In genomic region chr14:75293920-75294648, GRCh38 we compare ENCODE assay signal across 8 cellular contexts. TPM values are rescaled to one million over a fixed set of nuclear protein-coding genes. Genes with fewer than 3 reads are reported as not detected.
DNase-seq lines count a peak whose midpoint lies in the region; ATAC-seq and TF ChIP-seq lines count a peak whose summit lies in the region.

No MANE protein-coding gene starts in this region.

- peak overlapping the region; percentile 60 for H3K27ac ChIP-seq in DND-41 (ENCODE audit: low read length)
- H3K27ac ChIP-seq in naive thymus-derived CD4-positive, alpha-beta T cell (ENCODE audit: low read depth, low read length) = peak overlapping the region; percentile 96

- H3K4me3 ChIP-seq in DND-41 (ENCODE audit: low read depth in 1 of 2, low read length in 2 of 2) = peak overlapping the region; percentile 18 to 58; a peak in 3 of 4 replicates
- peak overlapping the region; percentile 61 for H3K4me3 ChIP-seq in naive thymus-derived CD4-positive, alpha-beta T cell (ENCODE audit: low read length)

- no peaks in the 10 kb centered on the region for H3K9me3 ChIP-seq in DND-41 (ENCODE audit: insufficient read depth, low read length, severe bottlenecking)
- no peaks in the 10 kb centered on the region for H3K9me3 ChIP-seq in naive thymus-derived CD4-positive, alpha-beta T cell (ENCODE audit: control insufficient read depth in 2 of 3, low read length in 3 of 3)

- H3K4me3 Mint-ChIP-seq in naive thymus-derived CD4-positive, alpha-beta T cell = peak overlapping the region; percentile 79 to 93 (median 91)
- peak overlapping the region; percentile 88 for H3K4me3 Mint-ChIP-seq in stimulated activated memory B cell treated with anti-CD40 and anti-IgM and Interleukin-4, amounts not matched to agents 10 μg/mL and 1 μg/mL and 100 μg/mL, for 72 hours

- peaks cover 14% of the 10 kb centered on the region for H3K27me3 ChIP-seq in DND-41 (ENCODE audit: insufficient read depth, low read length, poor library complexity)
- no peaks in the 10 kb centered on the region for H3K27me3 ChIP-seq in naive thymus-derived CD4-positive, alpha-beta T cell (ENCODE audit: control insufficient read depth in 2 of 2, insufficient read depth in 2 of 2, low read length in 2 of 2)

- intact Hi-C loops in naive thymus-derived CD4-positive, alpha-beta T cell (cut with micrococcal nuclease) = loop anchor here (1.0 to 10.0 kb wide), 8 partner anchors 16 to 1209 kb away; partner anchors contain the start of genes FOS (in 2 of the 2), TMED10 (in 2 of the 2), ALDH6A1 (in 1 of the 2) and EIF2B2 (in 1 of the 2)

- H3K4me1 ChIP-seq in DND-41 (ENCODE audit: insufficient read depth, low read length) = peaks cover 29% of the 10 kb centered on the region
- H3K4me1 ChIP-seq in naive thymus-derived CD4-positive, alpha-beta T cell (ENCODE audit: control insufficient read depth in 2 of 2, insufficient read depth in 2 of 2, low read length in 2 of 2) = peaks cover 17 to 25% of the 10 kb centered on the region in 2 donors

- H3K27ac Mint-ChIP-seq in naive thymus-derived CD4-positive, alpha-beta T cell = peak overlapping the region; percentile 85 to 97 (median 94)
- peak overlapping the region; percentile 93 for H3K27ac Mint-ChIP-seq in stimulated activated memory B cell treated with anti-CD40 and anti-IgM and Interleukin-4, amounts not matched to agents 10 μg/mL and 1 μg/mL and 100 μg/mL, for 72 hours

- peak overlapping the region; percentile 99 for H3K4me2 ChIP-seq in DND-41 (ENCODE audit: insufficient read depth, low read length)

- H3K36me3 Mint-ChIP-seq in naive thymus-derived CD4-positive, alpha-beta T cell = no peaks in the 10 kb centered on the region
- H3K36me3 Mint-ChIP-seq in stimulated activated memory B cell treated with anti-CD40 and anti-IgM and Interleukin-4, amounts not matched to agents 10 μg/mL and 1 μg/mL and 100 μg/mL, for 72 hours = no peaks in the 10 kb centered on the region

- peak; percentile 95 for ATAC-seq in DND-41 (ENCODE audit: insufficient read depth, low read depth)
- ATAC-seq in naive thymus-derived CD4-positive, alpha-beta T cell = peak; percentile 92
- peak; percentile 99 for ATAC-seq in stimulated activated memory B cell treated with anti-CD40 and anti-IgM and Interleukin-4, amounts not matched to agents 10 μg/mL and 1 μg/mL and 100 μg/mL, for 72 hours

- POLR2A ChIA-PET in naive thymus-derived CD4-positive, alpha-beta T cell (lab: Charles Lee) = interaction anchor here (0.5 to 3.1 kb wide), 16 partner anchors 9 to 1740 kb away, joined by 3 to 27 read pairs (median 4); partner anchors contain the start of gene NEK9

- H3K36me3 ChIP-seq in DND-41 (ENCODE audit: insufficient read depth, low read length) = no peaks in the 10 kb centered on the region
- H3K36me3 ChIP-seq in naive thymus-derived CD4-positive, alpha-beta T cell (ENCODE audit: control insufficient read depth in 2 of 3, insufficient read depth in 3 of 3, low read length in 3 of 3) = no peaks in the 10 kb centered on the region

- peaks cover 10 to 26% (median 22%) of the 10 kb centered on the region in 7 donors for H3K4me1 Mint-ChIP-seq in naive thymus-derived CD4-positive, alpha-beta T cell
- H3K4me1 Mint-ChIP-seq in stimulated activated memory B cell treated with anti-CD40 and anti-IgM and Interleukin-4, amounts not matched to agents 10 μg/mL and 1 μg/mL and 100 μg/mL, for 72 hours = peaks cover 10% of the 10 kb centered on the region

- no peak for TF ChIP-seq CTCF in DND-41 (IDR thresholded peaks at IDR 0.05; ENCODE audit: borderline replicate concordance, extremely low read depth, low read length, poor library complexity, severe bottlenecking)

- peak; percentile 92 for DNase-seq in DND-41
- peak; percentile 94 for DNase-seq in H4 (ENCODE audit: low spot score)
- peak; percentile 93 for DNase-seq in LHCN-M2 (ENCODE audit: low read depth)
- DNase-seq in RPMI7951 (ENCODE audit: low read depth) = peak; percentile 95
- peak; percentile 88 to 94 for DNase-seq in activated T-helper 1 cell treated with anti-CD3 and anti-CD28 coated beads, Interleukin-2, amount 50 U/mL, for 16 hours (ENCODE audit: low read depth in 1 of 2, low spot score in 1 of 2)
- DNase-seq in fibroblast of gingiva (ENCODE audit: low read depth) = peak; percentile 99
- DNase-seq in naive thymus-derived CD4-positive, alpha-beta T cell = peak; percentile 92 to 98 (median 96)

- peaks cover 0 to 24% (median 0%) of the 10 kb centered on the region in 5 donors for H3K27me3 Mint-ChIP-seq in naive thymus-derived CD4-positive, alpha-beta T cell
- peaks cover 14% of the 10 kb centered on the region for H3K27me3 Mint-ChIP-seq in stimulated activated memory B cell treated with anti-CD40 and anti-IgM and Interleukin-4, amounts not matched to agents 10 μg/mL and 1 μg/mL and 100 μg/mL, for 72 hours

- H2AFZ ChIP-seq in DND-41 (ENCODE audit: low read depth, low read length) = peak overlapping the region; percentile 91

- H3K79me2 ChIP-seq in DND-41 (ENCODE audit: insufficient read depth, low read length) = no peaks in the 10 kb centered on the region

- peak overlapping the region; percentile 61 for H3K9ac ChIP-seq in DND-41 (ENCODE audit: low read depth, low read length)

- no peaks in the 10 kb centered on the region for H3K9me3 Mint-ChIP-seq in naive thymus-derived CD4-positive, alpha-beta T cell
- H3K9me3 Mint-ChIP-seq in stimulated activated memory B cell treated with anti-CD40 and anti-IgM and Interleukin-4, amounts not matched to agents 10 μg/mL and 1 μg/mL and 100 μg/mL, for 72 hours = no peaks in the 10 kb centered on the region

- peaks cover 2% of the 10 kb centered on the region; the same call in 1 of the 2 replicates for H4K20me1 ChIP-seq in DND-41 (ENCODE audit: insufficient read depth, low read length)

- CTCF ChIA-PET in naive thymus-derived CD4-positive, alpha-beta T cell (lab: Charles Lee) = interaction anchor here (0.6 to 6.1 kb wide), 9 partner anchors 26 to 166 kb away, joined by 3 to 40 read pairs (median 3); no protein-coding TSS in a partner anchor

RNA-seq across cellular contexts. Expression of gene FOS, which starts 15.5 kb away (rescaled TPM):
- total RNA-seq in H4 (2014; rRNA removed; shearing (Covaris generic)) = 21.5 and 22.0 TPM in 2 replicates
- 5.6 and 8.9 TPM in 2 replicates for total RNA-seq in LHCN-M2 (2014; rRNA removed)
- polyA plus RNA-seq in LHCN-M2 (2012) = 0.58 TPM
- 6.9 and 7.7 TPM in 2 replicates for total RNA-seq in RPMI7951 (2014; rRNA removed; shearing (Covaris generic))
- 1,000 to 10,000 TPM in 2 of 5 experiments, 10 to 100 TPM in 2, 1 to 10 TPM in 1; 9.4 to 4,557 (median 14.4) TPM for total RNA-seq in naive thymus-derived CD4-positive, alpha-beta T cell
- polyA plus RNA-seq in naive thymus-derived CD4-positive, alpha-beta T cell = 10 to 100 TPM; 27.5 to 96.7 TPM

Comparison
In these comparisons a context has a peak if more than half of its experiments do, and no peak if none do; other contexts are left out.
1. Peak in every context shown above with its lines: DNase-seq, ATAC-seq, H3K4me3 ChIP-seq and H3K27ac ChIP-seq.